16 cellular contexts compared by ENCODE assay signal in genomic region chr11:123527947-123528346, GRCh38.
A peak's percentile ranks its signal among the peaks of the same experiment; 100 is the strongest.
DNase-seq lines count a peak whose midpoint lies in the region; ATAC-seq and TF ChIP-seq lines count a peak whose summit lies in the region.
"Had no signal": no experiment of that assay in that cellular context is flagged by ENCODE, and none has a peak within 500 bp of the region (broad histone marks: within the 10 kb centered on the region; RNA-seq: fewer than 3 reads in every experiment).

No MANE protein-coding gene starts in this region.

- DNase-seq in WTC11 (ENCODE audit: low spot score), result no peak
- peak; percentile 53 for DNase-seq in cerebellar cortex (ENCODE audit: low spot score)
- DNase-seq in glutamatergic neuron, result no peak
- no peak for DNase-seq in omental fat pad (ENCODE audit: low spot score)
- no peak for DNase-seq in upper lobe of left lung
- DNase-seq in kidney glomerular epithelial cell (lab: John Stamatoyannopoulos, UW), result no peak
- DNase-seq: C1 segment of cervical spinal cord; Calu3; CD4-positive, alpha-beta memory T cell; COR-L47; DMS153; DND-41; GDM1; H9 had no signal

- no peak overlapping the region for H3K4me3 ChIP-seq in upper lobe of left lung
- H3K4me3 ChIP-seq: GM12878 had no signal

- TF ChIP-seq POLR2A in upper lobe of left lung (IDR thresholded peaks at IDR 0.05), result no peak

- H3K27me3 ChIP-seq in upper lobe of left lung, result no peaks in the 10 kb centered on the region

- H3K4me1 Mint-ChIP-seq in WTC11, result peaks cover 61% of the 10 kb centered on the region
- peaks cover 52% of the 10 kb centered on the region for H3K4me1 Mint-ChIP-seq in glutamatergic neuron (ENCODE audit: low read depth, unreplicated experiment)

- H3K36me3 ChIP-seq in upper lobe of left lung, result no peaks in the 10 kb centered on the region

- POLR2A ChIA-PET in WTC11 (lab: Charles Lee), result no interaction called here

- TF ChIP-seq CTCF in WTC11 (IDR thresholded peaks at IDR 0.05) (no peak), glutamatergic neuron (IDR thresholded peaks at IDR 0.05; ENCODE audit: partially characterized antibody, unreplicated experiment) (no peak), omental fat pad (IDR thresholded peaks at IDR 0.05) (no peak), upper lobe of left lung (IDR thresholded peaks at IDR 0.05) (no peak)

- H3K27ac Mint-ChIP-seq in WTC11, result no peak overlapping the region
- peak overlapping the region; percentile 59 for H3K27ac Mint-ChIP-seq in glutamatergic neuron (ENCODE audit: unreplicated experiment)
- H3K27ac Mint-ChIP-seq: CD4-positive, alpha-beta memory T cell; H9 had no signal

- H3K9me3 Mint-ChIP-seq in WTC11, result no peaks in the 10 kb centered on the region
- peaks cover 8% of the 10 kb centered on the region for H3K9me3 Mint-ChIP-seq in glutamatergic neuron (ENCODE audit: unreplicated experiment)
- H3K9me3 Mint-ChIP-seq: CD4-positive, alpha-beta memory T cell; H9 had no signal

- H3K9me3 ChIP-seq in upper lobe of left lung, result no peaks in the 10 kb centered on the region

- ATAC-seq in WTC11 (no peak), omental fat pad (ENCODE audit: low FRiP score) (no peak), upper lobe of left lung (ENCODE audit: low FRiP score in 2 of 2) (no peak)
- ATAC-seq: GM12878, HCT116 had no signal

- whole genome bisulfite sequencing in upper lobe of left lung, 2 donors, result 90 to 100% methylated on average over 1 of the region's 1 CpG

- no peak overlapping the region for H3K27ac ChIP-seq in upper lobe of left lung

- no peak for TF ChIP-seq EP300 in upper lobe of left lung (IDR thresholded peaks at IDR 0.05)

- H3K36me3 Mint-ChIP-seq in WTC11 (no peaks in the 10 kb centered on the region), glutamatergic neuron (ENCODE audit: unreplicated experiment) (no peaks in the 10 kb centered on the region)
- H3K36me3 Mint-ChIP-seq: CD4-positive, alpha-beta memory T cell had no signal

- H3K27me3 Mint-ChIP-seq in WTC11 (ENCODE audit: low read depth), result no peaks in the 10 kb centered on the region
- H3K27me3 Mint-ChIP-seq in glutamatergic neuron (ENCODE audit: unreplicated experiment), result peaks cover 7% of the 10 kb centered on the region
- H3K27me3 Mint-ChIP-seq: CD4-positive, alpha-beta memory T cell had no signal

- CTCF ChIA-PET in WTC11 (lab: Charles Lee), result interaction anchor here (0.8 to 1.6 kb wide), 4 partner anchors 12 to 33 kb away, joined by 3 to 10 read pairs (median 4); no protein-coding TSS in a partner anchor

- H3K4me3 Mint-ChIP-seq in WTC11 (no peak overlapping the region), glutamatergic neuron (ENCODE audit: unreplicated experiment) (no peak overlapping the region)
- H3K4me3 Mint-ChIP-seq: CD4-positive, alpha-beta memory T cell; H9 had no signal

- H3K4me1 ChIP-seq in upper lobe of left lung, result no peaks in the 10 kb centered on the region

TF ChIP-seq in WTC11, 78 proteins besides CTCF, POLR2A, EP300 and RAD21:
- TF ChIP-seq OVOL2 (CRISPR knock-in tag; IDR thresholded peaks at IDR 0.05; ENCODE audit: borderline replicate concordance), result no peak
- TF ChIP-seq ZNF396 (CRISPR knock-in tag; IDR thresholded peaks at IDR 0.05; ENCODE audit: borderline replicate concordance), result peak; percentile 75; the same call in 1 of the 2 replicates
- no peak for TF ChIP-seq AR (CRISPR knock-in tag; IDR thresholded peaks at IDR 0.05)
- TF ChIP-seq E2F4 (CRISPR knock-in tag; IDR thresholded peaks at IDR 0.05; ENCODE audit: borderline replicate concordance, low read depth), result no peak
- no peak for TF ChIP-seq ZNF416 (CRISPR knock-in tag; IDR thresholded peaks at IDR 0.05)
- no peak for TF ChIP-seq E2F5 (CRISPR knock-in tag; IDR thresholded peaks at IDR 0.05)
- TF ChIP-seq ZSCAN18 (CRISPR knock-in tag; IDR thresholded peaks at IDR 0.05), result peak; percentile 82; the same call in 1 of the 2 replicates
- no peak for TF ChIP-seq GABPB1 (CRISPR knock-in tag; IDR thresholded peaks at IDR 0.05)
- TF ChIP-seq ZNF423 (CRISPR knock-in tag; IDR thresholded peaks at IDR 0.05), result peak; percentile 46; the same call in 1 of the 2 replicates
